ENCODE assay signal across 10 cellular contexts in the genomic region with DNA sequence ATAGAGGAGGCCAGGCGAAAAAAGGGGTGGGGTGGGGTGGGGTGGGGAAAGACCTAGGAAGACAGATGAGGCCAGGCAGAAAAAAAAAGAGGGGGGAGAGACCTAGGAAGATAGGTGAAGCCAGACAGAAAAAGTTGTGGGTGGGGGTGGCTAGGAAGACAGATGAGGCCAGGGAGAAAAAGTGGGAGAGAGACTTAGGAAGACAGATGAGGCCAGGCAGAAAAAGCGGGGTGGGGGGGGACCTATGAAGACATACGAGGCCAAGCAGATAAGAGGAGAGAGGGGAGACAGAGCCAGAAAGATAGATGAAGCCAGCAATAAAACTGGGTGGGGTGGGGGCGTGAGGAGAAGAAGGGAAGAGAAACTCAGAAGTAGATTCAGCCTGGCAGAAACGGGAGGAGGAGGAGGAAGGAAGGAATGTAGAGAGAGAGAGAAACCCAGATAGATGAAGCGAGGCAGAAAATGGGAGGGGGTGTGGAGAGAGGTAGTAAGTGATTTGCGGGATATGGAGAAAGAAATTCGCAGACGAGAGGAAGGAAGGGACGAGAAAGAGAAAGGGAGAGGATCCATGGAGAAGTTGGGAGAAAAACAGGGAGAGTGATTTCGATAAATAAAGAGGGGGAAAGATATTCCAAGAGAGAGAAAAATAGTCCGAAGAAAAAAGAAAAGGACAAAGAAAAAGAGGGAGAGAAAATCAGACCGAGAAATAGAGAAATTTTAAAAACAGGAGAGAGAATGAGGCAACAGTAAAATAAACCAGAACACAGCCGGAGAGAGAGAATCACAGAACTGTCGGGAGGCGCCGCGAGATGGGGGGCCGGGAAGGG. TPM values are rescaled to one million over a fixed set of nuclear protein-coding genes. Genes with fewer than 3 reads are reported as not detected.
A peak's percentile ranks its signal among the peaks of the same experiment; 100 is the strongest.
DNase-seq lines count a peak whose midpoint lies in the region; ATAC-seq, FAIRE-seq and TF ChIP-seq lines count a peak whose summit lies in the region.
"Had no signal": no experiment of that assay in that cellular context is flagged by ENCODE, and none has a peak within 500 bp of the region (broad histone marks: within the 10 kb centered on the region; RNA-seq: fewer than 3 reads in every experiment).

No MANE protein-coding gene starts in this region.

- FAIRE-seq in keratinocyte (lab: Jason Lieb, UNC) (no peak), frontal cortex (lab: Jason Lieb, UNC) (no peak)

- no peaks in the 10 kb centered on the region for H3K9me1 ChIP-seq in keratinocyte (ENCODE audit: control insufficient read depth, extremely low read depth, insufficient read depth, low read length)

- H3K79me2 ChIP-seq in keratinocyte (ENCODE audit: control insufficient read depth, insufficient read depth, low read length), result no peaks in the 10 kb centered on the region

- H3K27me3 ChIP-seq in heart right ventricle (peaks cover 11 to 91% (median 73%) of the 10 kb centered on the region in 7 donors), keratinocyte (ENCODE audit: control insufficient read depth, extremely low read depth, insufficient read depth, low read length) (peaks cover 45% of the 10 kb centered on the region)

- intact Hi-C loops in heart right ventricle (cut with DNase I), result loop anchor here in 1 of 10 donors (10.0 kb wide), 1 partner anchor 126 kb away; a partner anchor contains a TSS
- intact Hi-C loops in cardiac septum (cut with DNase I), result no loop called here

- H2AFZ ChIP-seq in keratinocyte (ENCODE audit: control insufficient read depth, low read length), result no peak overlapping the region

- TF ChIP-seq CTCF in heart right ventricle (IDR thresholded peaks at IDR 0.05) (no peak), keratinocyte (optimal IDR thresholded peaks at IDR 0.05 in 1 of 3, IDR thresholded peaks at IDR 0.05 in 1 of 3, conservative IDR thresholded peaks at IDR 0.05 in 1 of 3; ENCODE audit: extremely low read depth in 1 of 3, insufficient read depth in 2 of 3, low read length in 3 of 3) (no peak)

- H4K20me1 ChIP-seq in keratinocyte (ENCODE audit: control insufficient read depth, extremely low read depth, insufficient read depth, low read length), result no peaks in the 10 kb centered on the region

- dilution Hi-C loops in keratinocyte (cut with MboI; ENCODE audit: extremely low pct_ligation_motif_present, low sequenced_read_pairs), result no loop called here

- DNase-seq in heart right ventricle (no peak), cardiac septum (ENCODE audit: low spot score) (no peak), keratinocyte (ENCODE audit: low read depth, low spot score) (no peak), frontal cortex (ENCODE audit: low spot score in 2 of 2) (no peak), NCI-H1694 treated with DMSO at 0.1 percent for 48 hours (lab: John Stamatoyannopoulos, UW) (no peak)
- no peak for DNase-seq in stimulated activated CD4-positive, alpha-beta T cell treated with anti-CD3 and anti-CD28 coated beads, Interleukin-15, amount 100 ng/mL, for 24 hours
- DNase-seq: COR-L47 had no signal

- no peaks in the 10 kb centered on the region for H3K36me3 ChIP-seq in heart right ventricle
- H3K36me3 ChIP-seq in keratinocyte (ENCODE audit: control insufficient read depth in 2 of 2, extremely low read depth in 1 of 2, insufficient read depth in 2 of 2, low read length in 2 of 2), result no peaks in the 10 kb centered on the region

- H3K27ac ChIP-seq in heart right ventricle (no peak overlapping the region), angular gyrus (ENCODE audit: low read depth, low read length) (peak overlapping the region; percentile 30), keratinocyte (ENCODE audit: control insufficient read depth, insufficient read depth, low read length) (no peak overlapping the region)

- H3K9ac ChIP-seq in keratinocyte (ENCODE audit: control insufficient read depth, extremely low read depth, insufficient read depth, low read length), result no peak overlapping the region

- H3K9me3 ChIP-seq in heart right ventricle (no peaks in the 10 kb centered on the region), keratinocyte (ENCODE audit: control insufficient read depth, low read depth, low read length) (peaks cover 3% of the 10 kb centered on the region)

- ATAC-seq in heart right ventricle (no peak), GM21786 (IDR thresholded peaks at IDR 0.05; ENCODE audit: unreplicated experiment) (no peak)

- peaks cover 4 to 39% (median 22%) of the 10 kb centered on the region in 9 donors for H3K4me1 ChIP-seq in heart right ventricle
- H3K4me1 ChIP-seq in keratinocyte (ENCODE audit: control insufficient read depth, extremely low read depth, insufficient read depth, low read length), result no peaks in the 10 kb centered on the region

- peak overlapping the region; percentile 54 for H3K4me2 ChIP-seq in keratinocyte (ENCODE audit: control insufficient read depth, extremely low read depth, insufficient read depth, low read depth, low read length)

- H3K4me3 ChIP-seq in heart right ventricle (peak overlapping the region in 8 of 10 donors; percentile 11 to 53 (median 40)), keratinocyte (ENCODE audit: control insufficient read depth in 2 of 3, extremely low read depth in 1 of 3, insufficient read depth in 2 of 3, low read depth in 1 of 3, low read length in 3 of 3) (no peak overlapping the region)

- WGBS in heart right ventricle, 2 donors, result 4 to 8% methylated on average over 19 of the region's 19 CpGs

RNA-seq across cellular contexts. Expression of a gene that starts 12.2 kb away (rescaled TPM):
- total RNA-seq in heart right ventricle (not detected), cardiac septum (not detected), frontal cortex (under 0.01 TPM)
- polyA plus RNA-seq in heart right ventricle (not detected), keratinocyte (not detected in 3 replicates)
- not detected for polyA plus RNA-seq in keratinocyte (2011; ENCODE audit: low read depth)
- not detected in 2 replicates for polyA plus RNA-seq in keratinocyte (2011; cell fraction: cytosol; rRNA removed)
- not detected in 2 replicates for polyA plus RNA-seq in keratinocyte (2011; cell fraction: nucleus; rRNA removed)
- not detected in 2 replicates for polyA plus RNA-seq in keratinocyte (2012; ENCODE audit: low replicate concordance)
- not detected in 3 replicates for polyA minus RNA-seq in keratinocyte
- not detected for polyA minus RNA-seq in keratinocyte (2011; cell fraction: cytosol; rRNA and poly(A)+ RNA removed)
- polyA minus RNA-seq in keratinocyte (2011; cell fraction: nucleus; rRNA and poly(A)+ RNA removed), result not detected in 2 replicates
- total RNA-seq: activated CD8-positive, alpha-beta memory T cell treated with anti-CD3 and anti-CD28 coated beads for 36 hours had no signal

RNA-seq across cellular contexts. Expression of a gene that starts 16.5 kb away (rescaled TPM):
- total RNA-seq in heart right ventricle (under 1 TPM in 9 of 10 donors, not detected in 1; 0.07 to 0.31 (median 0.14) TPM), cardiac septum (0.11 TPM), frontal cortex (4.1 TPM)
- polyA plus RNA-seq in heart right ventricle (under 1 TPM; 0.03 to 0.22 TPM), keratinocyte (not detected in 3 replicates)
- polyA plus RNA-seq in keratinocyte (2011; ENCODE audit: low read depth), result not detected
- not detected in 2 replicates for polyA plus RNA-seq in keratinocyte (2011; cell fraction: cytosol; rRNA removed)
- polyA plus RNA-seq in keratinocyte (2011; cell fraction: nucleus; rRNA removed), result 0.01 and 0.04 TPM in 2 replicates
- 0.01 TPM in 1 of 2 replicates, not detected in the other for polyA plus RNA-seq in keratinocyte (2012; ENCODE audit: low replicate concordance)
- polyA minus RNA-seq in keratinocyte, result not detected in 3 replicates
- not detected for polyA minus RNA-seq in keratinocyte (2011; cell fraction: cytosol; rRNA and poly(A)+ RNA removed)
- not detected in 2 replicates for polyA minus RNA-seq in keratinocyte (2011; cell fraction: nucleus; rRNA and poly(A)+ RNA removed)
- total RNA-seq: activated CD8-positive, alpha-beta memory T cell treated with anti-CD3 and anti-CD28 coated beads for 36 hours had no signal

Comparison
In these comparisons a context has a peak if more than half of its experiments do, and no peak if none do; other contexts are left out.
1. H3K4me3 ChIP-seq: peak in heart right ventricle (8 of 10); none in keratinocyte (0 of 3).